Comparison of ENCODE assay signal across 23 cellular contexts in genomic region chr16:50427107-50427506, GRCh38. TPM values are rescaled to one million over a fixed set of nuclear protein-coding genes. Genes with fewer than 3 reads are reported as not detected.
DNase-seq lines count a peak whose midpoint lies in the region; ATAC-seq, FAIRE-seq and TF ChIP-seq lines count a peak whose summit lies in the region.
"Had no signal": no experiment of that assay in that cellular context is flagged by ENCODE, and none has a peak within 500 bp of the region (broad histone marks: within the 10 kb centered on the region; RNA-seq: fewer than 3 reads in every experiment).

No MANE protein-coding gene starts in this region.

- H3K9me3 ChIP-seq in right atrium auricular region: no peaks in the 10 kb centered on the region
- H3K9me3 ChIP-seq in astrocyte (ENCODE audit: insufficient read depth, low read depth, low read length): no peaks in the 10 kb centered on the region
- H3K9me3 ChIP-seq in esophagus muscularis mucosa: no peaks in the 10 kb centered on the region
- H3K9me3 ChIP-seq in endodermal cell (ENCODE audit: control insufficient read depth, low read length): peaks cover under 1% of the 10 kb centered on the region
- H3K9me3 ChIP-seq: BE2C, BLaER1 had no signal

- no peak for ATAC-seq in Right ventricle myocardium superior (ENCODE audit: poor library complexity)
- ATAC-seq: GM12878 had no signal

- no peaks in the 10 kb centered on the region for H4K20me1 ChIP-seq in astrocyte (ENCODE audit: insufficient read depth, low read length)
- H4K20me1 ChIP-seq: BLaER1 had no signal

- H3K27me3 ChIP-seq in right atrium auricular region (no peaks in the 10 kb centered on the region), astrocyte (ENCODE audit: insufficient read depth, low read length) (peaks cover 9% of the 10 kb centered on the region), esophagus muscularis mucosa (peaks cover 0 to 9% (median 0%) of the 10 kb centered on the region in 4 donors), endodermal cell (ENCODE audit: control insufficient read depth, insufficient read depth, low read length, poor library complexity, severe bottlenecking) (no peaks in the 10 kb centered on the region)
- H3K27me3 ChIP-seq: BE2C, BLaER1 had no signal

- no peak for TF ChIP-seq CTCF in right atrium auricular region (IDR thresholded peaks at IDR 0.05)
- TF ChIP-seq CTCF in astrocyte (IDR thresholded peaks at IDR 0.05; ENCODE audit: insufficient read depth, low read depth, low read length): no peak
- no peak for TF ChIP-seq CTCF in esophagus muscularis mucosa (IDR thresholded peaks at IDR 0.05)
- no peak for TF ChIP-seq CTCF in endodermal cell (conservative IDR thresholded peaks at IDR 0.05)

- no peak overlapping the region for H3K9ac ChIP-seq in astrocyte (ENCODE audit: low read length)
- H3K9ac ChIP-seq in endodermal cell (ENCODE audit: extremely low read depth, low read length, poor library complexity, severe bottlenecking): no peak overlapping the region
- H3K9ac ChIP-seq: BLaER1 had no signal

- intact Hi-C loops in Right ventricle myocardium superior (cut with DNase I) (no loop called here), esophagus muscularis mucosa (cut with DNase I) (no loop called here)

- H3K79me2 ChIP-seq in astrocyte (ENCODE audit: insufficient read depth, low read length): no peaks in the 10 kb centered on the region

- 86% methylated on average over 6 of the region's 6 CpGs for WGBS in esophagus muscularis mucosa
- WGBS in endodermal cell (ENCODE audit: insufficient coverage in 1 of 2, insufficient read length in 1 of 2), 2 experiments: 93 to 94% methylated on average over 6 of the region's 6 CpGs

- H3K4me3 ChIP-seq in right atrium auricular region (no peak overlapping the region), astrocyte (ENCODE audit: insufficient read depth, low read depth, low read length) (no peak overlapping the region), esophagus muscularis mucosa (no peak overlapping the region), endodermal cell (ENCODE audit: low read length) (no peak overlapping the region)
- H3K4me3 ChIP-seq: BLaER1, GM12878 had no signal

- H2AFZ ChIP-seq in astrocyte (ENCODE audit: low read depth, low read length): no peak overlapping the region

- H3K27ac Mint-ChIP-seq in astrocyte (ENCODE audit: unreplicated experiment) (peak overlapping the region; percentile 48), endodermal cell (no peak overlapping the region)
- H3K27ac Mint-ChIP-seq: CD14-positive monocyte; CD4-positive, alpha-beta memory T cell; CD4-positive, CD25-positive, alpha-beta regulatory T cell; CD8-positive, alpha-beta memory T cell had no signal

- H3K36me3 ChIP-seq in right atrium auricular region: no peaks in the 10 kb centered on the region
- H3K36me3 ChIP-seq in astrocyte (ENCODE audit: insufficient read depth, low read length): no peaks in the 10 kb centered on the region
- no peaks in the 10 kb centered on the region for H3K36me3 ChIP-seq in esophagus muscularis mucosa
- H3K36me3 ChIP-seq in endodermal cell (ENCODE audit: control insufficient read depth, insufficient read depth, low read length): no peaks in the 10 kb centered on the region
- H3K36me3 ChIP-seq: BE2C, BLaER1 had no signal

- no peaks in the 10 kb centered on the region for H3K4me1 ChIP-seq in right atrium auricular region
- no peaks in the 10 kb centered on the region for H3K4me1 ChIP-seq in astrocyte (ENCODE audit: insufficient read depth, low read length)
- no peaks in the 10 kb centered on the region for H3K4me1 ChIP-seq in esophagus muscularis mucosa
- H3K4me1 ChIP-seq in endodermal cell (ENCODE audit: control insufficient read depth, insufficient read depth, low read length): no peaks in the 10 kb centered on the region
- H3K4me1 ChIP-seq: BLaER1 had no signal

- DNase-seq in right atrium auricular region (ENCODE audit: low spot score) (peak; percentile 28), Right ventricle myocardium superior (no peak), astrocyte (ENCODE audit: low read depth) (no peak), esophagus muscularis mucosa (ENCODE audit: extremely low spot score) (peak; percentile 70), endodermal cell (no peak), DMS153 (lab: John Stamatoyannopoulos, UW) (no peak)
- DNase-seq in activated CD8-positive, alpha-beta memory T cell treated with anti-CD3 and anti-CD28 coated beads, Interleukin-2, amount 50 U/mL, for 48 hours: no peak
- DNase-seq: ACHN; BE2C; C1 segment of cervical spinal cord; CD4-positive, alpha-beta memory T cell; CD4-positive, CD25-positive, alpha-beta regulatory T cell; CD8-positive, alpha-beta memory T cell; COR-L47; DMS 273 treated with DMSO at 0.1 percent for 48 hours; DMS79 treated with DMSO at 0.1 percent for 48 hours; GF-D8 had no signal

- H3K27ac ChIP-seq in right atrium auricular region: no peak overlapping the region
- no peak overlapping the region for H3K27ac ChIP-seq in astrocyte (ENCODE audit: low read depth, low read length)
- no peak overlapping the region for H3K27ac ChIP-seq in esophagus muscularis mucosa (replicated peaks in 1 of 4)
- no peak overlapping the region for H3K27ac ChIP-seq in endodermal cell (ENCODE audit: low read depth, low read length)
- H3K27ac ChIP-seq: 22Rv1, BLaER1 had no signal

- H3K27me3 Mint-ChIP-seq in astrocyte (ENCODE audit: low read depth, unreplicated experiment) (peaks cover 10% of the 10 kb centered on the region), endodermal cell (ENCODE audit: insufficient read depth) (peaks cover 3% of the 10 kb centered on the region)

- H3K36me3 Mint-ChIP-seq in astrocyte (ENCODE audit: low read depth, unreplicated experiment) (no peaks in the 10 kb centered on the region), endodermal cell (ENCODE audit: low read depth) (no peaks in the 10 kb centered on the region)
- H3K36me3 Mint-ChIP-seq: CD14-positive monocyte; CD4-positive, alpha-beta memory T cell had no signal

- FAIRE-seq in astrocyte (lab: Jason Lieb, UNC): no peak
- FAIRE-seq: G401.6, GM12878, GM12892 had no signal

- no peak for TF ChIP-seq EP300 in esophagus muscularis mucosa (IDR thresholded peaks at IDR 0.05)

- H3K4me1 Mint-ChIP-seq in astrocyte (ENCODE audit: low read depth, unreplicated experiment) (peaks cover 11% of the 10 kb centered on the region), endodermal cell (no peaks in the 10 kb centered on the region)
- H3K4me1 Mint-ChIP-seq: CD14-positive monocyte; CD4-positive, alpha-beta memory T cell; CD8-positive, alpha-beta memory T cell had no signal

- H3K4me3 Mint-ChIP-seq in astrocyte (ENCODE audit: unreplicated experiment): peak overlapping the region; percentile 40
- no peak overlapping the region for H3K4me3 Mint-ChIP-seq in endodermal cell
- H3K4me3 Mint-ChIP-seq: CD14-positive monocyte; CD4-positive, alpha-beta memory T cell; CD8-positive, alpha-beta memory T cell had no signal

- H3K9me3 Mint-ChIP-seq in astrocyte (ENCODE audit: unreplicated experiment) (peaks cover 12% of the 10 kb centered on the region), endodermal cell (no peaks in the 10 kb centered on the region)
- H3K9me3 Mint-ChIP-seq: CD8-positive, alpha-beta memory T cell had no signal

- no peak for TF ChIP-seq POLR2A in esophagus muscularis mucosa (IDR thresholded peaks at IDR 0.05; ENCODE audit: low read depth)

- H3K4me2 ChIP-seq in astrocyte (ENCODE audit: low read length): no peak overlapping the region
- H3K4me2 ChIP-seq: BLaER1 had no signal

RNA-seq across cellular contexts. Expression of gene BRD7, which starts 58.3 kb away (rescaled TPM):
- total RNA-seq in right atrium auricular region (10 to 100 TPM; 28.0 to 28.9 TPM), Right ventricle myocardium superior (39.1 TPM), astrocyte (54.8 and 58.5 TPM in 2 replicates), esophagus muscularis mucosa (10 to 100 TPM; 49.5 to 68.1 (median 56.5) TPM), endodermal cell (100 to 1,000 TPM; 125 to 163 TPM)
- 124 TPM for polyA plus RNA-seq in endodermal cell (2013, experiment 1 of 2)
- 114 TPM for polyA plus RNA-seq in endodermal cell (2013, experiment 2 of 2)

Comparison
In these comparisons a context has a peak if more than half of its experiments do, and no peak if none do; other contexts are left out.
1. DNase-seq: peak in right atrium auricular region (single experiment) and esophagus muscularis mucosa (single experiment); none in Right ventricle myocardium superior (single experiment), astrocyte (single experiment), endodermal cell (single experiment), activated CD8-positive, alpha-beta memory T cell treated with anti-CD3 and anti-CD28 coated beads, Interleukin-2, amount 50 U/mL, for 48 hours (single experiment) and DMS153 (single experiment).